18 cellular contexts compared by ENCODE assay signal in the genomic region with DNA sequence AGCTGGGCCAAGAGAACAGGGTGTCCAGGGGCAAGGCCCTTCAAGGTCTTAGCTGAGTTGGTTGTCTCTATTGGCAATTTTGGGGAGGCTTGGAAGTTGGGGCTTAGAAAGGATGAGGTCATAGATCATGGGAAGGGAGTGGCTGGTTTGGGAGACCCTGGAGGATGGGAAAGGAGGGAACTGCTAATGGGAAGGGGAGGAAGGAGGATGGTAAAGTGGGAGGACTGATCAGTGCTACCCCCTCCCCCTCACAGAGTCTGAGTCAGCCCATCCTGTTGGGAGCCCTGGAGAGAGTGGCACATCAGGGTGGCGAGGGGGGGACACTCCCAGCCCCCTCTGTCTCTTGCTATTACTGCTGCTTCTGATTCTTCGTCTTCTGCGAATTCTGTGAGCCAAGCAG. TPM values are rescaled to one million over a fixed set of nuclear protein-coding genes. Genes with fewer than 3 reads are reported as not detected.
DNase-seq lines count a peak whose midpoint lies in the region; ATAC-seq and TF ChIP-seq lines count a peak whose summit lies in the region.
"Had no signal": no experiment of that assay in that cellular context is flagged by ENCODE, and none has a peak within 500 bp of the region (broad histone marks: within the 10 kb centered on the region; RNA-seq: fewer than 3 reads in every experiment).

No MANE protein-coding gene starts in this region.

- H3K9me3 Mint-ChIP-seq in natural killer cell treated with Interleukin-12 subunit alpha and Interleukin-12 subunit beta and Interleukin-15 and Interleukin-18, amount 100 ng/mL, for 72 hours: no peaks in the 10 kb centered on the region
- no peaks in the 10 kb centered on the region for H3K9me3 Mint-ChIP-seq in natural killer cell
- H3K9me3 Mint-ChIP-seq in glutamatergic neuron (ENCODE audit: unreplicated experiment): peaks cover 9% of the 10 kb centered on the region
- H3K9me3 Mint-ChIP-seq: GM23338 had no signal

- peaks cover 15 to 23% of the 10 kb centered on the region in 2 donors for H3K4me1 Mint-ChIP-seq in natural killer cell treated with Interleukin-12 subunit alpha and Interleukin-12 subunit beta and Interleukin-15 and Interleukin-18, amount 100 ng/mL, for 72 hours (ENCODE audit: low read depth in 2 of 2)
- H3K4me1 Mint-ChIP-seq in natural killer cell (peaks cover 16 to 48% of the 10 kb centered on the region in 2 donors), glutamatergic neuron (ENCODE audit: low read depth, unreplicated experiment) (peaks cover 28% of the 10 kb centered on the region)

- H3K27ac Mint-ChIP-seq in natural killer cell treated with Interleukin-12 subunit alpha and Interleukin-12 subunit beta and Interleukin-15 and Interleukin-18, amount 100 ng/mL, for 72 hours: no peak overlapping the region
- H3K27ac Mint-ChIP-seq in natural killer cell (no peak overlapping the region), glutamatergic neuron (ENCODE audit: unreplicated experiment) (no peak overlapping the region)
- H3K27ac Mint-ChIP-seq: GM23338 had no signal

- POLR2A ChIA-PET in RWPE1 (lab: Yijun Ruan, JAX; ENCODE audit: low non-redundant PET): no interaction called here

- ATAC-seq in natural killer cell treated with Interleukin-12 subunit alpha and Interleukin-12 subunit beta and Interleukin-15 and Interleukin-18, amount 100 ng/mL, for 72 hours: no peak
- no peak for ATAC-seq in natural killer cell
- no peak for ATAC-seq in GM21515 (IDR thresholded peaks at IDR 0.05; ENCODE audit: unreplicated experiment)
- ATAC-seq: GM23338, HCT116 had no signal

- peak overlapping the region; percentile 85 for H3K27ac ChIP-seq in RWPE1
- H3K27ac ChIP-seq: KMS-11 had no signal

- TF ChIP-seq CTCF in natural killer cell (IDR thresholded peaks at IDR 0.05) (no peak), RWPE1 (conservative IDR thresholded peaks at IDR 0.05; ENCODE audit: low read depth) (no peak), glutamatergic neuron (IDR thresholded peaks at IDR 0.05; ENCODE audit: partially characterized antibody, unreplicated experiment) (no peak)

- peak overlapping the region; percentile 27 for H3K4me3 Mint-ChIP-seq in natural killer cell treated with Interleukin-12 subunit alpha and Interleukin-12 subunit beta and Interleukin-15 and Interleukin-18, amount 100 ng/mL, for 72 hours
- H3K4me3 Mint-ChIP-seq in natural killer cell: no peak overlapping the region
- H3K4me3 Mint-ChIP-seq in glutamatergic neuron (ENCODE audit: unreplicated experiment): peak overlapping the region; percentile 76
- H3K4me3 Mint-ChIP-seq: GM23338 had no signal

- intact Hi-C loops in natural killer cell (cut with micrococcal nuclease): no loop called here

- no peak for DNase-seq in natural killer cell treated with Interleukin-12 subunit alpha and Interleukin-12 subunit beta and Interleukin-15 and Interleukin-18, amount 100 ng/mL, for 72 hours (ENCODE audit: low spot score)
- no peak for DNase-seq in natural killer cell
- DNase-seq in RWPE1 (ENCODE audit: low spot score): no peak
- no peak for DNase-seq in glutamatergic neuron
- DNase-seq in NCI-H2081 (lab: John Stamatoyannopoulos, UW): no peak
- DNase-seq in UCSD-AML1 (lab: John Stamatoyannopoulos, UW; ENCODE audit: unreplicated experiment): no peak
- DNase-seq in inferior parietal cortex (ENCODE audit: extremely low spot score): no peak
- DNase-seq: GF-D8, NCI-H1417, NCI-H187, NCI-H2227 treated with DMSO at 0.1 percent for 48 hours, NCI-H510A treated with DMSO at 0.1 percent for 48 hours, OCI-M1 had no signal

- no peaks in the 10 kb centered on the region for H3K36me3 Mint-ChIP-seq in natural killer cell treated with Interleukin-12 subunit alpha and Interleukin-12 subunit beta and Interleukin-15 and Interleukin-18, amount 100 ng/mL, for 72 hours
- no peaks in the 10 kb centered on the region for H3K36me3 Mint-ChIP-seq in natural killer cell
- peaks cover 5% of the 10 kb centered on the region for H3K36me3 Mint-ChIP-seq in glutamatergic neuron (ENCODE audit: unreplicated experiment)

- CTCF ChIA-PET in RWPE1 (lab: Yijun Ruan, JAX): interaction anchor here (0.7 to 1.1 kb wide), 2 partner anchors 68 to 98 kb away, joined by 3 to 4 read pairs; no protein-coding TSS in a partner anchor

- H3K27me3 Mint-ChIP-seq in natural killer cell treated with Interleukin-12 subunit alpha and Interleukin-12 subunit beta and Interleukin-15 and Interleukin-18, amount 100 ng/mL, for 72 hours: no peaks in the 10 kb centered on the region
- H3K27me3 Mint-ChIP-seq in natural killer cell (ENCODE audit: low read depth in 2 of 2) (no peaks in the 10 kb centered on the region), glutamatergic neuron (ENCODE audit: unreplicated experiment) (peaks cover 16% of the 10 kb centered on the region)

RNA-seq across cellular contexts. Expression of a gene that starts 5.1 kb away (rescaled TPM):
- 1 to 10 TPM; 1.7 to 4.7 TPM for total RNA-seq in natural killer cell treated with Interleukin-12 subunit alpha and Interleukin-12 subunit beta and Interleukin-15 and Interleukin-18, amount 100 ng/mL, for 72 hours
- total RNA-seq in natural killer cell (1 to 10 TPM; 4.6 to 6.8 (median 5.5) TPM), glutamatergic neuron (ENCODE audit: unreplicated experiment) (2.9 TPM)

RNA-seq across cellular contexts. Expression of a gene that starts 10.0 kb away (rescaled TPM):
- total RNA-seq in natural killer cell treated with Interleukin-12 subunit alpha and Interleukin-12 subunit beta and Interleukin-15 and Interleukin-18, amount 100 ng/mL, for 72 hours: 1 to 10 TPM in 1 of 2 donors, not detected in 1; 1.2 TPM
- total RNA-seq in natural killer cell (1 to 10 TPM in 1 of 3 donors, under 1 TPM in 2; 0.52 to 1.1 (median 0.68) TPM), glutamatergic neuron (ENCODE audit: unreplicated experiment) (14.6 TPM)

RNA-seq across cellular contexts. Expression of a gene that starts 17.5 kb away (rescaled TPM):
- total RNA-seq in natural killer cell treated with Interleukin-12 subunit alpha and Interleukin-12 subunit beta and Interleukin-15 and Interleukin-18, amount 100 ng/mL, for 72 hours: 100 to 1,000 TPM in 1 of 2 donors, 10 to 100 TPM in 1; 42.1 to 107 TPM
- total RNA-seq in natural killer cell: 10 to 100 TPM; 54.6 to 83.2 (median 64.7) TPM
- total RNA-seq in glutamatergic neuron (ENCODE audit: unreplicated experiment): 7.6 TPM

RNA-seq across cellular contexts. Expression of a gene that starts 35.0 kb away (rescaled TPM):
- total RNA-seq in natural killer cell treated with Interleukin-12 subunit alpha and Interleukin-12 subunit beta and Interleukin-15 and Interleukin-18, amount 100 ng/mL, for 72 hours: not detected
- total RNA-seq in natural killer cell: under 1 TPM in 2 of 3 donors, not detected in 1; 0.35 to 0.60 TPM
- not detected for total RNA-seq in glutamatergic neuron (ENCODE audit: unreplicated experiment)
- total RNA-seq: GM23338, RPMI7951 had no signal

RNA-seq across cellular contexts. Expression of a gene that starts 35.0 kb away (rescaled TPM):
- total RNA-seq in natural killer cell treated with Interleukin-12 subunit alpha and Interleukin-12 subunit beta and Interleukin-15 and Interleukin-18, amount 100 ng/mL, for 72 hours: under 1 TPM in 1 of 2 donors, not detected in 1; 0.57 TPM
- total RNA-seq in natural killer cell (under 1 TPM; 0.30 to 0.92 (median 0.32) TPM), glutamatergic neuron (ENCODE audit: unreplicated experiment) (0.64 TPM)
- total RNA-seq: GM23338, RPMI7951 had no signal
